ENCODE assay signal across 1 cellular context in the genomic region with DNA sequence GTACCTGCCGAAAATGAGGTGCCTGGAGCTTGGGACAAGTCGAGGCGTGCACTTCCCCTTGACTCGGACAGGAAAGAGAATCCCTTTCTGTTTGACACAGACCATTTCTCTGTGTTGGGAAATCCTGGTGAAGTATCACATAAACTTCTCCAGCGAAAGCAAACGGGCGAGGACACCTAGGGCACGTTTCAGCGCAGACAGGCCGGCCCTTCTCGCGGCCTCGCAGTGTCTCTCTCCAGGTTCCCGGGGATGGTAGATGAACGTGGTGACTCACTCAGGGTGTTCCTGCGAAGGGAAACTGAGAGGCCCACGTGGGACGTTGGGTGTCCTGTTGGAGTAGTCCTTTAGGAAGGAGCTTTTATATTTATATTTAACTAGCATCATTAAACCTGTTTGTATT.
TF ChIP-seq lines count a peak whose summit lies in the region.

No MANE protein-coding gene starts in this region.

TF ChIP-seq in HepG2, 621 proteins besides CTCF, POLR2A, EP300 and RAD21 (continued from another document):
- TF ChIP-seq, protein P1, sequence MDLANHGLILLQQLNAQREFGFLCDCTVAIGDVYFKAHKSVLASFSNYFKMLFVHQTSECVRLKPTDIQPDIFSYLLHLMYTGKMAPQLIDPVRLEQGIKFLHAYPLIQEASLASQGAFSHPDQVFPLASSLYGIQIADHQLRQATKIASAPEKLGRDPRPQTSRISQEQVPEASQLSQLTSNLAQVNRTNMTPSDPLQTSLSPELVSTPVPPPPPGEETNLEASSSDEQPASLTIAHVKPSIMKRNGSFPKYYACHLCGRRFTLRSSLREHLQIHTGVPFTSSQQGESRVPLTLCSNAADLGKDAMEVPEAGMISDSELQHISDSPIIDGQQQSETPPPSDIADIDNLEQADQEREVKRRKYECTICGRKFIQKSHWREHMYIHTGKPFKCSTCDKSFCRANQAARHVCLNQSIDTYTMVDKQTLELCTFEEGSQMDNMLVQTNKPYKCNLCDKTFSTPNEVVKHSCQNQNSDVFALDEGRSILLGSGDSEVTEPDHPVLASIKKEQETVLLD (CRISPR knock-in tag; IDR thresholded peaks at IDR 0.05; ENCODE audit: low read depth): 0 out of 2 replicates have a peak, but pooled peaks have one; percentile 9
- TF ChIP-seq, protein P2, sequence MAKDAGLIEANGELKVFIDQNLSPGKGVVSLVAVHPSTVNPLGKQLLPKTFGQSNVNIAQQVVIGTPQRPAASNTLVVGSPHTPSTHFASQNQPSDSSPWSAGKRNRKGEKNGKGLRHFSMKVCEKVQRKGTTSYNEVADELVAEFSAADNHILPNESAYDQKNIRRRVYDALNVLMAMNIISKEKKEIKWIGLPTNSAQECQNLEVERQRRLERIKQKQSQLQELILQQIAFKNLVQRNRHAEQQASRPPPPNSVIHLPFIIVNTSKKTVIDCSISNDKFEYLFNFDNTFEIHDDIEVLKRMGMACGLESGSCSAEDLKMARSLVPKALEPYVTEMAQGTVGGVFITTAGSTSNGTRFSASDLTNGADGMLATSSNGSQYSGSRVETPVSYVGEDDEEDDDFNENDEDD (CRISPR knock-in tag; IDR thresholded peaks at IDR 0.05; ENCODE audit: borderline replicate concordance): peak; percentile 23; the same call in 1 of the 2 replicates
- 0 out of 2 replicates have a peak, but pooled peaks have one; percentile 31 for TF ChIP-seq MEF2D (CRISPR knock-in tag; IDR thresholded peaks at IDR 0.05)
- no peak for TF ChIP-seq NONO (IDR thresholded peaks at IDR 0.05)
- TF ChIP-seq NONO (CRISPR knock-in tag; conservative IDR thresholded peaks at IDR 0.05): 0 out of 2 replicates have a peak, but pooled peaks have one; percentile 32
- no peak for TF ChIP-seq ZNF775 (CRISPR knock-in tag; IDR thresholded peaks at IDR 0.05; ENCODE audit: borderline replicate concordance)
- 0 out of 2 replicates have a peak, but pooled peaks have one; percentile 41 for TF ChIP-seq SMAD3 (CRISPR knock-in tag; IDR thresholded peaks at IDR 0.05)
- 0 out of 2 replicates have a peak, but pooled peaks have one; percentile 8 for TF ChIP-seq KAT8 (CRISPR knock-in tag; IDR thresholded peaks at IDR 0.05)
- TF ChIP-seq GZF1 (CRISPR knock-in tag; IDR thresholded peaks at IDR 0.05): 0 out of 2 replicates have a peak, but pooled peaks have one; percentile 5
- 0 out of 2 replicates have a peak, but pooled peaks have one; percentile 35 for TF ChIP-seq SIX4 (CRISPR knock-in tag; IDR thresholded peaks at IDR 0.05)
- no peak for TF ChIP-seq PHF21A (CRISPR knock-in tag; IDR thresholded peaks at IDR 0.05)
- 0 out of 2 replicates have a peak, but pooled peaks have one; percentile 7 for TF ChIP-seq SAP130 (CRISPR knock-in tag; IDR thresholded peaks at IDR 0.05; ENCODE audit: low read depth)
- TF ChIP-seq THAP11 (CRISPR knock-in tag; IDR thresholded peaks at IDR 0.05): no peak
- TF ChIP-seq ZNF577 (CRISPR knock-in tag; IDR thresholded peaks at IDR 0.05; ENCODE audit: borderline replicate concordance, low read depth): no peak
- no peak for TF ChIP-seq MZF1 (CRISPR knock-in tag; IDR thresholded peaks at IDR 0.05; ENCODE audit: borderline replicate concordance)
- TF ChIP-seq, protein P3, sequence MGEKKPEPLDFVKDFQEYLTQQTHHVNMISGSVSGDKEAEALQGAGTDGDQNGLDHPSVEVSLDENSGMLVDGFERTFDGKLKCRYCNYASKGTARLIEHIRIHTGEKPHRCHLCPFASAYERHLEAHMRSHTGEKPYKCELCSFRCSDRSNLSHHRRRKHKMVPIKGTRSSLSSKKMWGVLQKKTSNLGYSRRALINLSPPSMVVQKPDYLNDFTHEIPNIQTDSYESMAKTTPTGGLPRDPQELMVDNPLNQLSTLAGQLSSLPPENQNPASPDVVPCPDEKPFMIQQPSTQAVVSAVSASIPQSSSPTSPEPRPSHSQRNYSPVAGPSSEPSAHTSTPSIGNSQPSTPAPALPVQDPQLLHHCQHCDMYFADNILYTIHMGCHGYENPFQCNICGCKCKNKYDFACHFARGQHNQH (CRISPR knock-in tag; IDR thresholded peaks at IDR 0.05): peak; percentile 49; the same call in 1 of the 2 replicates
- 0 out of 2 replicates have a peak, but pooled peaks have one; percentile 16 for TF ChIP-seq GABPB1 (CRISPR knock-in tag; IDR thresholded peaks at IDR 0.05)
- no peak for TF ChIP-seq STAG1 (CRISPR knock-in tag; IDR thresholded peaks at IDR 0.05)
- TF ChIP-seq, protein P4, sequence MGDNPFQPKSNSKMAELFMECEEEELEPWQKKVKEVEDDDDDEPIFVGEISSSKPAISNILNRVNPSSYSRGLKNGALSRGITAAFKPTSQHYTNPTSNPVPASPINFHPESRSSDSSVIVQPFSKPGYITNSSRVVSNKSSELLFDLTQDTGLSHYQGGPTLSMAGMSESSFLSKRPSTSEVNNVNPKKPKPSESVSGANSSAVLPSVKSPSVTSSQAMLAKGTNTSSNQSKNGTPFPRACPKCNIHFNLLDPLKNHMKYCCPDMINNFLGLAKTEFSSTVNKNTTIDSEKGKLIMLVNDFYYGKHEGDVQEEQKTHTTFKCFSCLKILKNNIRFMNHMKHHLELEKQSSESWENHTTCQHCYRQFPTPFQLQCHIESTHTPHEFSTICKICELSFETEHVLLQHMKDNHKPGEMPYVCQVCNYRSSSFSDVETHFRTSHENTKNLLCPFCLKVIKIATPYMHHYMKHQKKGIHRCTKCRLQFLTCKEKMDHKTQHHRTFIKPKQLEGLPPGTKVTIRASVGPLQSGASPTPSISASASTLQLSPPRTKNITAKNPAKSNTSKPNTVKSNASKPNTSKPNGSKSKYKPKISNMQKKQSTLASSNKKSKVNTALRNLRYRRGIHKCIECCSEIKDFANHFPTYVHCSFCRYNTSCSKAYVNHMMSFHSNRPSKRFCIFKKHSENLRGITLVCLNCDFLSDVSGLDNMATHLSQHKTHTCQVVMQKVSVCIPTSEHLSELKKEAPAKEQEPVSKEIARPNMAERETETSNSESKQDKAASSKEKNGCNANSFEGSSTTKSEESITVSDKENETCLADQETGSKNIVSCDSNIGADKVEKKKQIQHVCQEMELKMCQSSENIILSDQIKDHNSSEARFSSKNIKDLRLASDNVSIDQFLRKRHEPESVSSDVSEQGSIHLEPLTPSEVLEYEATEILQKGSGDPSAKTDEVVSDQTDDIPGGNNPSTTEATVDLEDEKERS (CRISPR knock-in tag; IDR thresholded peaks at IDR 0.05): 0 out of 2 replicates have a peak, but pooled peaks have one; percentile 11
- TF ChIP-seq CEBPB (IDR thresholded peaks at IDR 0.05; ENCODE audit: borderline replicate concordance, low read depth, low read length): peak; percentile 23; the same call in 1 of the 2 replicates
- TF ChIP-seq MEIS1 (CRISPR knock-in tag; IDR thresholded peaks at IDR 0.05; ENCODE audit: borderline replicate concordance): no peak
- TF ChIP-seq, protein P5, sequence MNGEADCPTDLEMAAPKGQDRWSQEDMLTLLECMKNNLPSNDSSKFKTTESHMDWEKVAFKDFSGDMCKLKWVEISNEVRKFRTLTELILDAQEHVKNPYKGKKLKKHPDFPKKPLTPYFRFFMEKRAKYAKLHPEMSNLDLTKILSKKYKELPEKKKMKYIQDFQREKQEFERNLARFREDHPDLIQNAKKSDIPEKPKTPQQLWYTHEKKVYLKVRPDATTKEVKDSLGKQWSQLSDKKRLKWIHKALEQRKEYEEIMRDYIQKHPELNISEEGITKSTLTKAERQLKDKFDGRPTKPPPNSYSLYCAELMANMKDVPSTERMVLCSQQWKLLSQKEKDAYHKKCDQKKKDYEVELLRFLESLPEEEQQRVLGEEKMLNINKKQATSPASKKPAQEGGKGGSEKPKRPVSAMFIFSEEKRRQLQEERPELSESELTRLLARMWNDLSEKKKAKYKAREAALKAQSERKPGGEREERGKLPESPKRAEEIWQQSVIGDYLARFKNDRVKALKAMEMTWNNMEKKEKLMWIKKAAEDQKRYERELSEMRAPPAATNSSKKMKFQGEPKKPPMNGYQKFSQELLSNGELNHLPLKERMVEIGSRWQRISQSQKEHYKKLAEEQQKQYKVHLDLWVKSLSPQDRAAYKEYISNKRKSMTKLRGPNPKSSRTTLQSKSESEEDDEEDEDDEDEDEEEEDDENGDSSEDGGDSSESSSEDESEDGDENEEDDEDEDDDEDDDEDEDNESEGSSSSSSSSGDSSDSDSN (CRISPR knock-in tag; IDR thresholded peaks at IDR 0.05): peak; percentile 10; the same call in 1 of the 2 replicates
